ENCODE assay signal across 1 cellular context in the genomic region with DNA sequence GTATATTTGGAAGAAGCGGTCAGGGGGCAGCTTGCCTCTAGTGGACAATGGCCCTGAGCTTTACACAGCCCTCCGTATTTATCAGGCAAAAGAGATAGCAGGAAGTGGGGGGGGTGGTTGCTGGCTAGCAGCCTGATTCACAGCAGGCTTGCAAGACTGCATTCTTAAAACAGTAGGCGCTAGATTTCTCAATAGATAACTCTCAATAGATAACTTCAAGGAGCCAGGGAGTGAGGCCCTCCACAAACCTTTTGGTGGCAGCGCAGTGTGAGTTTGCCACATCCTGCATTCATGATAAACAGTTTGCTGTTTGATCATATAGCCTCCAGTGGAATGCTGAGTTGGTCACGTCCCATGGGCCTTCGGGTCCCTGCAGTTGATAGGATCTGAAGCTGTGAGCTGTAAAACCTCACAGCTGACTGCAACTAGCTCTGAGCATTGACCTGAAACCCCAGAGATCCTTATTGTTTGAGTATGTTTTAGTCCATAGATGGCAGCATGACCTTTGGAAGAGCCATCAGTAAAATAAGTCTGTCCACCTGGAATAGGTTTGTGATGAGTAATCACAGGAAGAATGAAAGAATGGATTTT.
TF ChIP-seq lines count a peak whose summit lies in the region.

No MANE protein-coding gene starts in this region.

TF ChIP-seq in GM23338, 12 proteins besides CTCF, POLR2A, EP300 and RAD21 (continued from another document):
- TF ChIP-seq EZH2 (IDR thresholded peaks at IDR 0.05; ENCODE audit: low read depth, unreplicated experiment), result no peak
- TF ChIP-seq ZNF331 (CRISPR knock-in tag; IDR thresholded peaks at IDR 0.05; ENCODE audit: low read depth), result no peak
- TF ChIP-seq, protein P1, sequence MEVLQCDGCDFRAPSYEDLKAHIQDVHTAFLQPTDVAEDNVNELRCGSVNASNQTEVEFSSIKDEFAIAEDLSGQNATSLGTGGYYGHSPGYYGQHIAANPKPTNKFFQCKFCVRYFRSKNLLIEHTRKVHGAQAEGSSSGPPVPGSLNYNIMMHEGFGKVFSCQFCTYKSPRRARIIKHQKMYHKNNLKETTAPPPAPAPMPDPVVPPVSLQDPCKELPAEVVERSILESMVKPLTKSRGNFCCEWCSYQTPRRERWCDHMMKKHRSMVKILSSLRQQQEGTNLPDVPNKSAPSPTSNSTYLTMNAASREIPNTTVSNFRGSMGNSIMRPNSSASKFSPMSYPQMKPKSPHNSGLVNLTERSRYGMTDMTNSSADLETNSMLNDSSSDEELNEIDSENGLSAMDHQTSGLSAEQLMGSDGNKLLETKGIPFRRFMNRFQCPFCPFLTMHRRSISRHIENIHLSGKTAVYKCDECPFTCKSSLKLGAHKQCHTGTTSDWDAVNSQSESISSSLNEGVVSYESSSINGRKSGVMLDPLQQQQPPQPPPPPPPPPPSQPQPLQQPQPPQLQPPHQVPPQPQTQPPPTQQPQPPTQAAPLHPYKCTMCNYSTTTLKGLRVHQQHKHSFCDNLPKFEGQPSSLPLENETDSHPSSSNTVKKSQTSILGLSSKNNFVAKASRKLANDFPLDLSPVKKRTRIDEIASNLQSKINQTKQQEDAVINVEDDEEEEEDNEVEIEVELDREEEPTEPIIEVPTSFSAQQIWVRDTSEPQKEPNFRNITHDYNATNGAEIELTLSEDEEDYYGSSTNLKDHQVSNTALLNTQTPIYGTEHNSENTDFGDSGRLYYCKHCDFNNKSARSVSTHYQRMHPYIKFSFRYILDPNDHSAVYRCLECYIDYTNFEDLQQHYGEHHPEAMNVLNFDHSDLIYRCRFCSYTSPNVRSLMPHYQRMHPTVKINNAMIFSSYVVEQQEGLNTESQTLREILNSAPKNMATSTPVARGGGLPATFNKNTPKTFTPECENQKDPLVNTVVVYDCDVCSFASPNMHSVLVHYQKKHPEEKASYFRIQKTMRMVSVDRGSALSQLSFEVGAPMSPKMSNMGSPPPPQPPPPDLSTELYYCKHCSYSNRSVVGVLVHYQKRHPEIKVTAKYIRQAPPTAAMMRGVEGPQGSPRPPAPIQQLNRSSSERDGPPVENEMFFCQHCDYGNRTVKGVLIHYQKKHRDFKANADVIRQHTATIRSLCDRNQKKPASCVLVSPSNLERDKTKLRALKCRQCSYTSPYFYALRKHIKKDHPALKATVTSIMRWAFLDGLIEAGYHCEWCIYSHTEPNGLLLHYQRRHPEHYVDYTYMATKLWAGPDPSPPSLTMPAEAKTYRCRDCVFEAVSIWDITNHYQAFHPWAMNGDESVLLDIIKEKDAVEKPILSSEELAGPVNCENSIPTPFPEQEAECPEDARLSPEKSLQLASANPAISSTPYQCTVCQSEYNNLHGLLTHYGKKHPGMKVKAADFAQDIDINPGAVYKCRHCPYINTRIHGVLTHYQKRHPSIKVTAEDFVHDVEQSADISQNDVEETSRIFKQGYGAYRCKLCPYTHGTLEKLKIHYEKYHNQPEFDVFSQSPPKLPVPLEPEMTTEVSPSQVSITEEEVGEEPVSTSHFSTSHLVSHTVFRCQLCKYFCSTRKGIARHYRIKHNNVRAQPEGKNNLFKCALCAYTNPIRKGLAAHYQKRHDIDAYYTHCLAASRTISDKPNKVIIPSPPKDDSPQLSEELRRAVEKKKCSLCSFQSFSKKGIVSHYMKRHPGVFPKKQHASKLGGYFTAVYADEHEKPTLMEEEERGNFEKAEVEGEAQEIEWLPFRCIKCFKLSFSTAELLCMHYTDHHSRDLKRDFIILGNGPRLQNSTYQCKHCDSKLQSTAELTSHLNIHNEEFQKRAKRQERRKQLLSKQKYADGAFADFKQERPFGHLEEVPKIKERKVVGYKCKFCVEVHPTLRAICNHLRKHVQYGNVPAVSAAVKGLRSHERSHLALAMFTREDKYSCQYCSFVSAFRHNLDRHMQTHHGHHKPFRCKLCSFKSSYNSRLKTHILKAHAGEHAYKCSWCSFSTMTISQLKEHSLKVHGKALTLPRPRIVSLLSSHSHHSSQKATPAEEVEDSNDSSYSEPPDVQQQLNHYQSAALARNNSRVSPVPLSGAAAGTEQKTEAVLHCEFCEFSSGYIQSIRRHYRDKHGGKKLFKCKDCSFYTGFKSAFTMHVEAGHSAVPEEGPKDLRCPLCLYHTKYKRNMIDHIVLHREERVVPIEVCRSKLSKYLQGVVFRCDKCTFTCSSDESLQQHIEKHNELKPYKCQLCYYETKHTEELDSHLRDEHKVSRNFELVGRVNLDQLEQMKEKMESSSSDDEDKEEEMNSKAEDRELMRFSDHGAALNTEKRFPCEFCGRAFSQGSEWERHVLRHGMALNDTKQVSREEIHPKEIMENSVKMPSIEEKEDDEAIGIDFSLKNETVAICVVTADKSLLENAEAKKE (CRISPR knock-in tag; IDR thresholded peaks at IDR 0.05), result no peak
- TF ChIP-seq, protein P2, sequence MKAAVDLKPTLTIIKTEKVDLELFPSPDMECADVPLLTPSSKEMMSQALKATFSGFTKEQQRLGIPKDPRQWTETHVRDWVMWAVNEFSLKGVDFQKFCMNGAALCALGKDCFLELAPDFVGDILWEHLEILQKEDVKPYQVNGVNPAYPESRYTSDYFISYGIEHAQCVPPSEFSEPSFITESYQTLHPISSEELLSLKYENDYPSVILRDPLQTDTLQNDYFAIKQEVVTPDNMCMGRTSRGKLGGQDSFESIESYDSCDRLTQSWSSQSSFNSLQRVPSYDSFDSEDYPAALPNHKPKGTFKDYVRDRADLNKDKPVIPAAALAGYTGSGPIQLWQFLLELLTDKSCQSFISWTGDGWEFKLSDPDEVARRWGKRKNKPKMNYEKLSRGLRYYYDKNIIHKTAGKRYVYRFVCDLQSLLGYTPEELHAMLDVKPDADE (IDR thresholded peaks at IDR 0.05), result no peak
- TF ChIP-seq JUNB (IDR thresholded peaks at IDR 0.05; ENCODE audit: unreplicated experiment), result no peak
TF ChIP-seq in GM23338: peak in this region for 0.
